In genomic region chr6:144898741-144899140, GRCh38 we compare ENCODE assay signal across 16 cellular contexts.
DNase-seq lines count a peak whose midpoint lies in the region; TF ChIP-seq lines count a peak whose summit lies in the region.
"Had no signal": no experiment of that assay in that cellular context is flagged by ENCODE, and none has a peak within 500 bp of the region (broad histone marks: within the 10 kb centered on the region; RNA-seq: fewer than 3 reads in every experiment).

No MANE protein-coding gene starts in this region.

- H3K4me1 ChIP-seq in skeletal muscle satellite cell (ENCODE audit: control insufficient read depth, insufficient read depth, low read length): peaks cover 43% of the 10 kb centered on the region
- H3K4me1 ChIP-seq: SJCRH30 had no signal

- no peaks in the 10 kb centered on the region for H3K27me3 ChIP-seq in brain microvascular endothelial cell (replicated peaks)
- no peaks in the 10 kb centered on the region for H3K27me3 ChIP-seq in skeletal muscle satellite cell (ENCODE audit: control insufficient read depth, insufficient read depth, low read length)
- H3K27me3 ChIP-seq: SJCRH30 had no signal

- H3K9me3 ChIP-seq in skeletal muscle satellite cell (replicated peaks; ENCODE audit: low read length): peaks cover 4% of the 10 kb centered on the region
- H3K9me3 ChIP-seq: Caco-2, SJCRH30 had no signal

- in situ Hi-C loops in brain microvascular endothelial cell (cut with HindIII; ENCODE audit: low pct_ligation_motif_present, low sequenced_read_pairs): no loop called here

- peak overlapping the region; percentile 70 for H3K27ac ChIP-seq in brain microvascular endothelial cell
- H3K27ac ChIP-seq: SJCRH30 had no signal

- H3K4me2 ChIP-seq in skeletal muscle satellite cell (ENCODE audit: low read length): peak overlapping the region; percentile 34

- H3K36me3 ChIP-seq in brain microvascular endothelial cell (replicated peaks) (no peaks in the 10 kb centered on the region), skeletal muscle satellite cell (ENCODE audit: insufficient read depth, low read length) (no peaks in the 10 kb centered on the region)
- H3K36me3 ChIP-seq: SJCRH30 had no signal

- no peak for TF ChIP-seq CTCF in brain microvascular endothelial cell (IDR thresholded peaks at IDR 0.05; ENCODE audit: low read depth, low read length, missing control alignments)

- no peak overlapping the region for H3K4me3 ChIP-seq in brain microvascular endothelial cell (ENCODE audit: low read depth, low read length)
- peak overlapping the region; percentile 17 for H3K4me3 ChIP-seq in skeletal muscle satellite cell (ENCODE audit: low read length)
- H3K4me3 ChIP-seq: K562, SJCRH30 had no signal

- H3K9ac ChIP-seq in skeletal muscle satellite cell (ENCODE audit: low read depth, low read length): peak overlapping the region; percentile 70

- DNase-seq in EL (peak; percentile 25), M059J (ENCODE audit: low read depth) (peak; percentile 52), brain microvascular endothelial cell (no peak), kidney tubule cell (ENCODE audit: low spot score) (no peak), SK-N-DZ (ENCODE audit: low spot score) (no peak), NCI-H2107 (lab: John Stamatoyannopoulos, UW) (no peak)
- DNase-seq: Caco-2; DMS153; NCI-H1092 treated with DMSO at 0.1 percent for 48 hours; NCI-H1694; NCI-H345; NK-92 treated with Interleukin-12 subunit alpha and Interleukin-12 subunit beta, amount 100 ng/mL, for 24 hours; RPMI8226; SJCRH30 had no signal

Comparison
In these comparisons a context has a peak if more than half of its experiments do, and no peak if none do; other contexts are left out.
1. DNase-seq: peak in EL (single experiment) and M059J (single experiment); none in brain microvascular endothelial cell (single experiment), kidney tubule cell (single experiment), SK-N-DZ (single experiment) and NCI-H2107 (single experiment).